In the genomic region with DNA sequence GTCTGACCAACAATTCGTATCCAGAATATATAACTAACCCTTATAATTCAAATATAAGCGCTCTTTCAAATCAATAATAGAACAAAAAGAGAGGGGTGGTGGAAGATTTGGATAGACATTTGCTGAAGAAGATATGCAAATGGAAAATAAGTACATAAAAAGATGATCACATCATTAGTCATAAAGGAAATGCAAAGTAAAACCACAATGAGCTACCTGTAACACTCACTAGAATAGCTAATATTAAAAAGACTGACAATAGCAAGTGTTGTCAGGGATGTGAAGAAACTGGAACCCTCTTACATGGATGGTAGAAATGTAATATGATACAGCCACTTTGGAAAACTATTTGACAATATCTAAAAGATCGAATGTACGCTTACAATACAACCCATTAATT, we compare ENCODE assay signal across 24 cellular contexts.
"Had no signal": no experiment of that assay in that cellular context is flagged by ENCODE, and none has a peak within 500 bp of the region (broad histone marks: within the 10 kb centered on the region; RNA-seq: fewer than 3 reads in every experiment).

No MANE protein-coding gene starts in this region.

- DNase-seq: cortex of kidney; effector memory CD8-positive, alpha-beta T cell; gastrocnemius medialis; head of caudate nucleus; kidney; left cardiac atrium; left lung; mesenchymal stem cell; mucosa of descending colon; naive B cell; stimulated activated CD4-positive, alpha-beta T cell treated with anti-CD3 and anti-CD28 coated beads, Interleukin-12 subunit alpha, Interleukin-12 subunit beta, amount 100 ng/mL, for 4 hours; stimulated activated CD4-positive, alpha-beta T cell treated with anti-CD3 and anti-CD28 coated beads, Interleukin-1b, Interleukin-23, amount 100 ng/mL, for 48 hours; stimulated activated CD4-positive, alpha-beta T cell treated with anti-CD3 and anti-CD28 coated beads, Interleukin-4, amount 100 ng/mL, for 1 hour; stimulated activated CD8-positive, alpha-beta memory T cell treated with anti-CD3 and anti-CD28 coated beads, Interleukin-4, amount 100 ng/mL, for 48 hours; stimulated activated naive CD4-positive, alpha-beta T cell; stimulated activated naive CD8-positive, alpha-beta T cell treated with anti-CD3 and anti-CD28 coated beads, Interleukin-15, amount 100 ng/mL, for 72 hours; transverse colon; upper lobe of right lung; uterus had no signal

- H3K4me3 ChIP-seq: gastrocnemius medialis, left lung, mucosa of descending colon, neural progenitor cell, smooth muscle cell, suprapubic skin, transverse colon, upper lobe of right lung, uterus had no signal

- H3K27me3 ChIP-seq: gastrocnemius medialis, neural progenitor cell, upper lobe of right lung, uterus had no signal

- H3K4me1 ChIP-seq: gastrocnemius medialis, left lung, parathyroid adenoma, suprapubic skin, transverse colon, upper lobe of right lung, uterus had no signal

- H3K9me3 ChIP-seq: gastrocnemius medialis, mucosa of descending colon, suprapubic skin, transverse colon, upper lobe of right lung, uterus had no signal

- H3K27ac ChIP-seq: gastrocnemius medialis, left lung, neural progenitor cell, parathyroid adenoma, suprapubic skin, transverse colon, upper lobe of right lung, uterus had no signal

- ATAC-seq: effector memory CD8-positive, alpha-beta T cell; gastrocnemius medialis; left cardiac atrium; left lung; mucosa of descending colon; sciatic nerve; stimulated activated naive CD8-positive, alpha-beta T cell treated with anti-CD3 and anti-CD28 coated beads, Interleukin-15, amount 100 ng/mL, for 72 hours; upper lobe of right lung had no signal

- H3K36me3 ChIP-seq: gastrocnemius medialis, left lung, neural progenitor cell, suprapubic skin, transverse colon, upper lobe of right lung, uterus had no signal
